15 cellular contexts compared by ENCODE assay signal in the genomic region with DNA sequence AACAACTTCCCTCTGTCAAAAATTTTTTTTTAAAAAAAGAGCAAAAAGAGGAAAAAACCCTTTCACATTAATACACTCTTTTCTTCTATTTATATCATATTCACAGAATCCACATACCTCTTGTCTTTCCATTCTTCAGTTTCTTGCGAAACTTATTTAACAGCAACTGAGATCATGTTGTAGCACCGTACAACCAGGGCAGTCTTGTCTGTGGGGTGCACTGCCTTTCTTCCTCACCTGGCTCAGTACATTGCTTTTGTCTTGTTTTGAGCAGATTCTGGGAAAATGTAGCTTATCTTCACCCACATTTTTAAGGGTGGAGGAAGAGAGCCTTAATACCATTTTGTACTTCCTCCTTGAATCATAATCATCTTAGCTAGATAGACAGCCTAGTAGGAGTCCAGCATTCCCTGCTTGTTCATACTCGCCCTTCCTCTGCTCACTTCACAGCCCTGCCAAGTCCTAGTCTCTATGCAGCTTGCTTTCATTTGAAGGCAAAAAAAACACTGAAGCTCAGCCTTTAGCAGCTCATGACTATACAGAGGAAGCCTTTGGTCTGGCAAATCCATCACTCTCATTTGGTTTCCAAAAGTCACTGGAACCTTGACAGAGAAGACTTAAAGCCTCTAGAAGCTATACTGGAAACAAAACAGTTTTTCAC.
A peak's percentile ranks its signal among the peaks of the same experiment; 100 is the strongest.
DNase-seq lines count a peak whose midpoint lies in the region; ATAC-seq and TF ChIP-seq lines count a peak whose summit lies in the region.
"Had no signal": no experiment of that assay in that cellular context is flagged by ENCODE, and none has a peak within 500 bp of the region (broad histone marks: within the 10 kb centered on the region; RNA-seq: fewer than 3 reads in every experiment).

No MANE protein-coding gene starts in this region.

- TF ChIP-seq POLR2A in breast epithelium (IDR thresholded peaks at IDR 0.05) = no peak

- no peaks in the 10 kb centered on the region for H3K4me1 Mint-ChIP-seq in activated CD4-positive, alpha-beta T cell treated with anti-CD3 and anti-CD28 coated beads, Interleukin-2, amount 10 ng/mL, durations not matched to agents 24 days and 14 days
- H3K4me1 Mint-ChIP-seq: activated B cell treated with CpG ODN at 0.5 μM for 24 hours had no signal

- peak overlapping the region in 1 of 3 donors; percentile 11 for H3K4me3 ChIP-seq in breast epithelium
- H3K4me3 ChIP-seq in aorta (ENCODE audit: low read length in 2 of 2) = no peak overlapping the region
- H3K4me3 ChIP-seq: transverse colon had no signal

- H3K9me3 Mint-ChIP-seq in activated CD4-positive, alpha-beta T cell treated with anti-CD3 and anti-CD28 coated beads, Interleukin-2, amount 10 ng/mL, durations not matched to agents 24 days and 14 days = no peaks in the 10 kb centered on the region
- H3K9me3 Mint-ChIP-seq: activated B cell treated with CpG ODN at 0.5 μM for 24 hours, brain had no signal

- H3K9me3 ChIP-seq in breast epithelium = no peaks in the 10 kb centered on the region
- no peaks in the 10 kb centered on the region for H3K9me3 ChIP-seq in aorta (ENCODE audit: control insufficient read depth, low read length)
- H3K9me3 ChIP-seq: transverse colon had no signal

- H3K27ac ChIP-seq in breast epithelium (peak overlapping the region; percentile 50 to 80), aorta (ENCODE audit: low read depth in 1 of 2, low read length in 2 of 2) (no peak overlapping the region)
- H3K27ac ChIP-seq: transverse colon had no signal

- no peak overlapping the region for H3K4me3 Mint-ChIP-seq in activated CD4-positive, alpha-beta T cell treated with anti-CD3 and anti-CD28 coated beads, Interleukin-2, amount 10 ng/mL, durations not matched to agents 24 days and 14 days
- H3K4me3 Mint-ChIP-seq: activated B cell treated with CpG ODN at 0.5 μM for 24 hours, brain had no signal

- H3K4me1 ChIP-seq in breast epithelium (no peaks in the 10 kb centered on the region), aorta (ENCODE audit: control insufficient read depth in 1 of 2, insufficient read depth in 2 of 2, low read length in 2 of 2) (no peaks in the 10 kb centered on the region)
- H3K4me1 ChIP-seq: transverse colon had no signal

- H3K36me3 ChIP-seq in breast epithelium (no peaks in the 10 kb centered on the region), aorta (ENCODE audit: control insufficient read depth in 1 of 2, insufficient read depth in 2 of 2, low read length in 1 of 2) (no peaks in the 10 kb centered on the region)
- H3K36me3 ChIP-seq: transverse colon had no signal

- H3K36me3 Mint-ChIP-seq in activated CD4-positive, alpha-beta T cell treated with anti-CD3 and anti-CD28 coated beads, Interleukin-2, amount 10 ng/mL, durations not matched to agents 24 days and 14 days (ENCODE audit: low read depth) = no peaks in the 10 kb centered on the region
- H3K36me3 Mint-ChIP-seq: brain had no signal

- DNase-seq in activated CD4-positive, alpha-beta T cell treated with anti-CD3 and anti-CD28 coated beads, Interleukin-2, amount 10 ng/mL, durations not matched to agents 24 days and 14 days = peak; percentile 36
- DNase-seq in activated CD4-positive, alpha-beta T cell treated with anti-CD3 and anti-CD28 coated beads for 1 hour = no peak
- DNase-seq in breast epithelium (ENCODE audit: low spot score in 2 of 2) = peak in 1 of 2 donors; percentile 31
- peak; percentile 8 for DNase-seq in iris pigment epithelial cell (ENCODE audit: low read depth)
- no peak for DNase-seq in aorta
- no peak for DNase-seq in stimulated activated naive CD8-positive, alpha-beta T cell treated with anti-CD3 and anti-CD28 coated beads, Interleukin-15, Interleukin-2, amounts not matched to agents 100 U/mL and 50 U/mL, for 24 hours
- DNase-seq in NCI-H128 (lab: John Stamatoyannopoulos, UW; ENCODE audit: unreplicated experiment) = no peak
- no peak for DNase-seq in activated effector memory CD4-positive, alpha-beta T cell treated with Interleukin-2 at 50 U/mL for 16 hours
- DNase-seq: ACHN; activated B cell treated with CpG ODN at 0.5 μM for 24 hours; activated T-cell treated with anti-CD3 and anti-CD28 coated beads, Interleukin-2, amount 50 U/mL, for 48 hours; KG1; NCI-H345; transverse colon had no signal

- no peak for TF ChIP-seq CTCF in breast epithelium (IDR thresholded peaks at IDR 0.05)

- intact Hi-C loops in activated CD4-positive, alpha-beta T cell treated with anti-CD3 and anti-CD28 coated beads, Interleukin-2, amount 10 ng/mL, durations not matched to agents 24 days and 14 days (cut with micrococcal nuclease) = no loop called here
- intact Hi-C loops in breast epithelium (cut with DNase I; ENCODE audit: low total_unique reads) = no loop called here
- intact Hi-C loops in aorta (cut with DNase I) = no loop called here

- H3K27me3 ChIP-seq in breast epithelium (no peaks in the 10 kb centered on the region), aorta (ENCODE audit: control insufficient read depth in 1 of 2, insufficient read depth in 2 of 2, low read length in 1 of 2) (no peaks in the 10 kb centered on the region)
- H3K27me3 ChIP-seq: transverse colon had no signal

- peak; percentile 43 for ATAC-seq in aorta (ENCODE audit: low FRiP score)
- no peak for ATAC-seq in stimulated activated naive CD8-positive, alpha-beta T cell treated with anti-CD3 and anti-CD28 coated beads, Interleukin-15, Interleukin-2, amounts not matched to agents 100 U/mL and 50 U/mL, for 24 hours

- H3K27ac Mint-ChIP-seq in activated CD4-positive, alpha-beta T cell treated with anti-CD3 and anti-CD28 coated beads, Interleukin-2, amount 10 ng/mL, durations not matched to agents 24 days and 14 days = no peak overlapping the region
- H3K27ac Mint-ChIP-seq: activated B cell treated with CpG ODN at 0.5 μM for 24 hours had no signal

- peaks cover 6% of the 10 kb centered on the region for H3K27me3 Mint-ChIP-seq in activated CD4-positive, alpha-beta T cell treated with anti-CD3 and anti-CD28 coated beads, Interleukin-2, amount 10 ng/mL, durations not matched to agents 24 days and 14 days
- H3K27me3 Mint-ChIP-seq: activated B cell treated with CpG ODN at 0.5 μM for 24 hours had no signal

- 56% methylated on average over 3 of the region's 3 CpGs for WGBS in aorta, 2 donors

Comparison
In these comparisons a context has a peak if more than half of its experiments do, and no peak if none do; other contexts are left out.
1. DNase-seq: peak in activated CD4-positive, alpha-beta T cell treated with anti-CD3 and anti-CD28 coated beads, Interleukin-2, amount 10 ng/mL, durations not matched to agents 24 days and 14 days (single experiment) and iris pigment epithelial cell (single experiment); none in activated CD4-positive, alpha-beta T cell treated with anti-CD3 and anti-CD28 coated beads for 1 hour (single experiment), aorta (0 of 2), stimulated activated naive CD8-positive, alpha-beta T cell treated with anti-CD3 and anti-CD28 coated beads, Interleukin-15, Interleukin-2, amounts not matched to agents 100 U/mL and 50 U/mL, for 24 hours (single experiment), NCI-H128 (single experiment) and activated effector memory CD4-positive, alpha-beta T cell treated with Interleukin-2 at 50 U/mL for 16 hours (single experiment).
2. H3K27ac ChIP-seq: peak in breast epithelium (2 of 2); none in aorta (0 of 2).